Comparison of ENCODE assay signal across 18 cellular contexts in the genomic region with DNA sequence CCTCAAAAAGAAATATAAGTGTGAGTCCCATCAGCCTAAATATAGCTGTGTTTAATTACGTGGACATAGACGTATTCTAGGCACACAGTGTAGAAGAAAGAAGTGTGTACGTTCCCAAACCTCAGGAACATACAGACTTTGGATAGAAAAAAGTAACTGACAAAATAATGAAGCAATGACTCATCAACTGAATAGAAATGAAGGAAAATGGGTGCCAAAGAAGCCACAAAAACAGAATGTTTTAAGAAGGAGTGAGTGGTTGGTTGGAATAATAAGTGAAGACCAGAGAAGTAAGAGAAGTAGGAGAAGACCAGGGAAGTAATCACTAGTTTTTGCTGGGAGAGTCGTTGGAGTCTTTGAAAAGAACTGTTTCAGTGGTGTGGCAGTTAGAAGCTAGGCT.
DNase-seq lines count a peak whose midpoint lies in the region; ATAC-seq and TF ChIP-seq lines count a peak whose summit lies in the region.
"Had no signal": no experiment of that assay in that cellular context is flagged by ENCODE, and none has a peak within 500 bp of the region (broad histone marks: within the 10 kb centered on the region; RNA-seq: fewer than 3 reads in every experiment).

No MANE protein-coding gene starts in this region.

- H2AFZ ChIP-seq in ACC112 (ENCODE audit: low read length, unreplicated experiment) (peak overlapping the region; percentile 66), neuronal stem cell (ENCODE audit: low read length) (peak overlapping the region; percentile 24)

- no peaks in the 10 kb centered on the region for H3K36me3 ChIP-seq in ACC112 (ENCODE audit: insufficient read depth, low read length)
- H3K36me3 ChIP-seq in neuronal stem cell (replicated peaks in 1 of 2; ENCODE audit: control insufficient read depth in 2 of 2, insufficient read depth in 2 of 2, low read length in 2 of 2) = no peaks in the 10 kb centered on the region
- H3K36me3 ChIP-seq in aorta (ENCODE audit: control insufficient read depth in 1 of 2, insufficient read depth in 2 of 2, low read length in 1 of 2) = no peaks in the 10 kb centered on the region
- H3K36me3 ChIP-seq: BLaER1 had no signal

- H2BK12ac ChIP-seq in neuronal stem cell (ENCODE audit: low read length) = no peak overlapping the region

- no CpG with 5 or more reads among the region's 4 CpGs for WGBS in neuronal stem cell (ENCODE audit: extremely low coverage in 2 of 2, insufficient read length in 2 of 2, insufficient replicate concordance in 1 of 2), 2 donors
- WGBS in aorta, 2 donors = 54 to 65% methylated on average over 4 of the region's 4 CpGs

- H3K9ac ChIP-seq in neuronal stem cell (ENCODE audit: low read depth, low read length, poor library complexity) = no peak overlapping the region
- H3K9ac ChIP-seq: BLaER1 had no signal

- no peak overlapping the region for H3K18ac ChIP-seq in neuronal stem cell (ENCODE audit: low read length)

- H3K4me3 ChIP-seq in ACC112 (ENCODE audit: low read depth, low read length) = no peak overlapping the region
- H3K4me3 ChIP-seq in choroid plexus epithelial cell (ENCODE audit: low read depth, low read length) = no peak overlapping the region
- H3K4me3 ChIP-seq in neuronal stem cell (ENCODE audit: low read length in 2 of 2) = no peak overlapping the region
- H3K4me3 ChIP-seq in aorta (ENCODE audit: low read length in 2 of 2) = no peak overlapping the region
- H3K4me3 ChIP-seq: BLaER1, GM12878 had no signal

- H2BK15ac ChIP-seq in neuronal stem cell (ENCODE audit: low read length) = no peak overlapping the region

- no peaks in the 10 kb centered on the region for H3K27me3 ChIP-seq in ACC112 (ENCODE audit: insufficient read depth, low read length)
- no peaks in the 10 kb centered on the region for H3K27me3 ChIP-seq in neuronal stem cell (ENCODE audit: control insufficient read depth in 3 of 3, insufficient read depth in 3 of 3, low read depth in 1 of 3, low read length in 3 of 3)
- H3K27me3 ChIP-seq in aorta (ENCODE audit: control insufficient read depth in 1 of 2, insufficient read depth in 2 of 2, low read length in 1 of 2) = peaks cover 0 to 1% of the 10 kb centered on the region in 2 donors
- H3K27me3 ChIP-seq: BLaER1 had no signal

- no peak overlapping the region for H3K27ac ChIP-seq in ACC112 (ENCODE audit: low read depth, low read length)
- no peak overlapping the region for H3K27ac ChIP-seq in neuronal stem cell (replicated peaks; ENCODE audit: low read length)
- H3K27ac ChIP-seq in aorta (ENCODE audit: low read depth in 1 of 2, low read length in 2 of 2) = no peak overlapping the region
- H3K27ac ChIP-seq: BLaER1 had no signal

- no peak overlapping the region for H4K8ac ChIP-seq in neuronal stem cell (ENCODE audit: low read depth, low read length)

- TF ChIP-seq CTCF in choroid plexus epithelial cell (conservative IDR thresholded peaks at IDR 0.05; ENCODE audit: low read depth, low read length) = no peak

- H3K79me1 ChIP-seq in neuronal stem cell (ENCODE audit: low read depth, low read length) = no peaks in the 10 kb centered on the region

- no peaks in the 10 kb centered on the region for H3K79me2 ChIP-seq in ACC112 (ENCODE audit: control insufficient read depth, insufficient read depth, low read length, unreplicated experiment)

- H2BK5ac ChIP-seq in neuronal stem cell (ENCODE audit: low read length) = no peak overlapping the region

- intact Hi-C loops in aorta (cut with DNase I) = no loop called here

- no peak overlapping the region for H3K14ac ChIP-seq in neuronal stem cell (ENCODE audit: low read length)

- H4K91ac ChIP-seq in neuronal stem cell (ENCODE audit: low read depth, low read length, poor library complexity) = no peak overlapping the region

- H3K23ac ChIP-seq in neuronal stem cell (ENCODE audit: low read depth, low read length, poor library complexity) = no peak overlapping the region

- H3K4ac ChIP-seq in neuronal stem cell (ENCODE audit: low read length) = no peak overlapping the region

- ATAC-seq in aorta (ENCODE audit: low FRiP score) = no peak
- ATAC-seq: GM12878, Right ventricle myocardium inferior had no signal

- no peaks in the 10 kb centered on the region for H3K9me3 ChIP-seq in neuronal stem cell (replicated peaks in 1 of 2; ENCODE audit: control insufficient read depth in 2 of 2, insufficient read depth in 1 of 2, low read depth in 1 of 2, low read length in 2 of 2)
- no peaks in the 10 kb centered on the region for H3K9me3 ChIP-seq in aorta (ENCODE audit: control insufficient read depth, low read length)
- H3K9me3 ChIP-seq: BLaER1 had no signal

- H3K4me1 ChIP-seq in ACC112 (ENCODE audit: control insufficient read depth, insufficient read depth, low read length, unreplicated experiment) = peaks cover 15% of the 10 kb centered on the region
- peaks cover 0 to 4% of the 10 kb centered on the region in 2 donors for H3K4me1 ChIP-seq in neuronal stem cell (ENCODE audit: control insufficient read depth in 2 of 2, insufficient read depth in 1 of 2, low read depth in 1 of 2, low read length in 2 of 2)
- H3K4me1 ChIP-seq in aorta (ENCODE audit: control insufficient read depth in 1 of 2, insufficient read depth in 2 of 2, low read length in 2 of 2) = peaks cover 0 to 4% of the 10 kb centered on the region in 2 donors
- H3K4me1 ChIP-seq: BLaER1 had no signal

- no peak overlapping the region for H3K4me2 ChIP-seq in neuronal stem cell (ENCODE audit: insufficient read depth, low read length, poor library complexity, severe bottlenecking)
- H3K4me2 ChIP-seq: BLaER1 had no signal

- peak; percentile 34 for DNase-seq in MV-4-11 (lab: John Stamatoyannopoulos, UW)
- peak; percentile 26 for DNase-seq in choroid plexus epithelial cell (ENCODE audit: low read depth)
- no peak for DNase-seq in neuronal stem cell (ENCODE audit: low spot score)
- DNase-seq in pons (ENCODE audit: low spot score) = no peak
- DNase-seq in aorta = no peak
- DNase-seq in stimulated activated naive CD4-positive, alpha-beta T cell (lab: John Stamatoyannopoulos, UW) = no peak
- DNase-seq: Calu3; CD4-positive, alpha-beta memory T cell; EL; HFFc6; NCI-H1105; NCI-H1694; NCI-H2081 treated with DMSO at 0.1 percent for 48 hours; NCI-H446 treated with DMSO at 0.1 percent for 48 hours had no signal

- no peak overlapping the region for H2BK120ac ChIP-seq in neuronal stem cell (ENCODE audit: low read depth, low read length)

- H2AK5ac ChIP-seq in neuronal stem cell (ENCODE audit: low read depth, low read length) = no peak overlapping the region

Comparison
In these comparisons a context has a peak if more than half of its experiments do, and no peak if none do; other contexts are left out.
1. DNase-seq: peak in MV-4-11 (single experiment) and choroid plexus epithelial cell (single experiment); none in neuronal stem cell (single experiment), pons (single experiment), aorta (0 of 2) and stimulated activated naive CD4-positive, alpha-beta T cell (0 of 6).